8 cellular contexts compared by ENCODE assay signal in genomic region chr17:48907713-48908046, GRCh38. TPM values are rescaled to one million over a fixed set of nuclear protein-coding genes. Genes with fewer than 3 reads are reported as not detected.
DNase-seq lines count a peak whose midpoint lies in the region; ATAC-seq and TF ChIP-seq lines count a peak whose summit lies in the region.

No MANE protein-coding gene starts in this region.

- H3K27me3 ChIP-seq in Peyer's patch, result no peaks in the 10 kb centered on the region
- no peaks in the 10 kb centered on the region for H3K27me3 ChIP-seq in naive thymus-derived CD4-positive, alpha-beta T cell (ENCODE audit: control insufficient read depth in 2 of 2, insufficient read depth in 2 of 2, low read length in 2 of 2)

- peak overlapping the region; percentile 90 to 97 (median 94) for H3K27ac ChIP-seq in Peyer's patch
- H3K27ac ChIP-seq in naive thymus-derived CD4-positive, alpha-beta T cell (ENCODE audit: low read depth, low read length), result peak overlapping the region; percentile 93

- H3K9me3 ChIP-seq in Peyer's patch, result no peaks in the 10 kb centered on the region
- H3K9me3 ChIP-seq in naive thymus-derived CD4-positive, alpha-beta T cell (ENCODE audit: control insufficient read depth in 2 of 3, low read length in 3 of 3), result no peaks in the 10 kb centered on the region

- TF ChIP-seq POLR2A in Peyer's patch (IDR thresholded peaks at IDR 0.05), result no peak

- CTCF ChIA-PET in activated naive CD4-positive, alpha-beta T cell treated with anti-CD3 and anti-CD28 coated beads for 36 hours (lab: Charles Lee), result interaction anchor here (0.6 to 1.0 kb wide), 3 partner anchors 11 to 125 kb away, joined by 3 read pairs; partner anchors contain the start of gene ATP5MC1
- CTCF ChIA-PET in naive thymus-derived CD4-positive, alpha-beta T cell (lab: Charles Lee), result interaction anchor here (0.6 to 1.6 kb wide), 3 partner anchors 14 to 705 kb away, joined by 3 to 9 read pairs (median 3); partner anchors contain the start of gene ATP5MC1

- H3K4me1 ChIP-seq in Peyer's patch, result peaks cover 0 to 28% (median 11%) of the 10 kb centered on the region in 4 donors
- H3K4me1 ChIP-seq in naive thymus-derived CD4-positive, alpha-beta T cell (ENCODE audit: control insufficient read depth in 2 of 2, insufficient read depth in 2 of 2, low read length in 2 of 2), result peaks cover 22 to 33% of the 10 kb centered on the region in 2 donors

- POLR2A ChIA-PET in naive thymus-derived CD4-positive, alpha-beta T cell (lab: Charles Lee), result interaction anchor here (0.8 to 4.6 kb wide), 6 partner anchors 10 to 285 kb away, joined by 3 to 62 read pairs (median 3); partner anchors contain the start of genes ATP5MC1 and SNF8

- DNase-seq in activated naive CD4-positive, alpha-beta T cell treated with anti-CD3 and anti-CD28 coated beads for 36 hours, result no peak
- no peak for DNase-seq in activated naive CD4-positive, alpha-beta T cell (lab: John Stamatoyannopoulos, UW)
- DNase-seq in Peyer's patch (no peak), amniotic stem cell (lab: John Stamatoyannopoulos, UW) (no peak)
- DNase-seq in effector memory CD8-positive, alpha-beta T cell, result no peak
- peak in 3 of 9 donors; percentile 35 to 51 (median 37) for DNase-seq in naive thymus-derived CD4-positive, alpha-beta T cell

- H3K36me3 Mint-ChIP-seq in activated naive CD4-positive, alpha-beta T cell treated with anti-CD3 and anti-CD28 coated beads for 36 hours (ENCODE audit: low read depth), result peaks cover 20% of the 10 kb centered on the region
- H3K36me3 Mint-ChIP-seq in effector memory CD8-positive, alpha-beta T cell (ENCODE audit: insufficient read depth), result peaks cover 37% of the 10 kb centered on the region
- H3K36me3 Mint-ChIP-seq in naive thymus-derived CD4-positive, alpha-beta T cell, result peaks cover 0 to 17% (median 0%) of the 10 kb centered on the region in 5 donors

- peak overlapping the region; percentile 96 for H3K27ac Mint-ChIP-seq in activated naive CD4-positive, alpha-beta T cell treated with anti-CD3 and anti-CD28 coated beads for 36 hours
- H3K27ac Mint-ChIP-seq in effector memory CD8-positive, alpha-beta T cell, result peak overlapping the region; percentile 94 to 96
- H3K27ac Mint-ChIP-seq in naive thymus-derived CD4-positive, alpha-beta T cell, result peak overlapping the region; percentile 95 to 99 (median 98)

- peak overlapping the region; percentile 90 to 100 (median 96) for H3K4me3 ChIP-seq in Peyer's patch
- peak overlapping the region; percentile 62 for H3K4me3 ChIP-seq in naive thymus-derived CD4-positive, alpha-beta T cell (ENCODE audit: low read length)

- peak; percentile 7 for ATAC-seq in effector memory CD8-positive, alpha-beta T cell (replicated peaks)
- peak; percentile 14 for ATAC-seq in naive thymus-derived CD4-positive, alpha-beta T cell
- ATAC-seq in HG03565 (IDR thresholded peaks at IDR 0.05; ENCODE audit: unreplicated experiment), result no peak
- ATAC-seq in GM18907 (IDR thresholded peaks at IDR 0.05; ENCODE audit: unreplicated experiment), result no peak

- no peak for TF ChIP-seq CTCF in Peyer's patch (IDR thresholded peaks at IDR 0.05)

- peaks cover 38% of the 10 kb centered on the region for H3K4me1 Mint-ChIP-seq in activated naive CD4-positive, alpha-beta T cell treated with anti-CD3 and anti-CD28 coated beads for 36 hours (ENCODE audit: low read depth)
- H3K4me1 Mint-ChIP-seq in effector memory CD8-positive, alpha-beta T cell (ENCODE audit: low read depth in 2 of 2), result peaks cover 35 to 45% of the 10 kb centered on the region in 2 donors
- H3K4me1 Mint-ChIP-seq in naive thymus-derived CD4-positive, alpha-beta T cell, result peaks cover 32 to 47% (median 45%) of the 10 kb centered on the region in 7 donors

- H3K9me3 Mint-ChIP-seq in activated naive CD4-positive, alpha-beta T cell treated with anti-CD3 and anti-CD28 coated beads for 36 hours, result no peaks in the 10 kb centered on the region
- H3K9me3 Mint-ChIP-seq in effector memory CD8-positive, alpha-beta T cell, result no peaks in the 10 kb centered on the region
- H3K9me3 Mint-ChIP-seq in naive thymus-derived CD4-positive, alpha-beta T cell, result peaks cover 0 to 1% (median 0%) of the 10 kb centered on the region in 11 donors

- peak overlapping the region; percentile 88 for H3K4me3 Mint-ChIP-seq in activated naive CD4-positive, alpha-beta T cell treated with anti-CD3 and anti-CD28 coated beads for 36 hours
- H3K4me3 Mint-ChIP-seq in effector memory CD8-positive, alpha-beta T cell, result peak overlapping the region; percentile 86 to 87
- peak overlapping the region; percentile 90 to 100 (median 95) for H3K4me3 Mint-ChIP-seq in naive thymus-derived CD4-positive, alpha-beta T cell

- intact Hi-C loops in activated naive CD4-positive, alpha-beta T cell treated with anti-CD3 and anti-CD28 coated beads for 36 hours (cut with micrococcal nuclease), result loop anchor here (1.0 to 2.0 kb wide), 3 partner anchors 9 to 77 kb away; partner anchors contain the start of genes ATP5MC1 and CALCOCO2
- intact Hi-C loops in naive thymus-derived CD4-positive, alpha-beta T cell (cut with micrococcal nuclease), result loop anchor here (1.0 to 5.0 kb wide), 7 partner anchors 15 to 1012 kb away; partner anchors contain the start of genes ATP5MC1 (in 2 of the 2), CALCOCO2 (in 1 of the 2), NFE2L1 (in 1 of the 2) and SNF8 (in 1 of the 2)

- H3K36me3 ChIP-seq in Peyer's patch, result peaks cover 0 to 17% (median 0%) of the 10 kb centered on the region in 3 donors
- H3K36me3 ChIP-seq in naive thymus-derived CD4-positive, alpha-beta T cell (ENCODE audit: control insufficient read depth in 2 of 3, insufficient read depth in 3 of 3, low read length in 3 of 3), result peaks cover 6 to 19% (median 10%) of the 10 kb centered on the region in 3 experiments

- H3K27me3 Mint-ChIP-seq in activated naive CD4-positive, alpha-beta T cell treated with anti-CD3 and anti-CD28 coated beads for 36 hours (ENCODE audit: low read depth), result no peaks in the 10 kb centered on the region
- H3K27me3 Mint-ChIP-seq in effector memory CD8-positive, alpha-beta T cell, result no peaks in the 10 kb centered on the region
- H3K27me3 Mint-ChIP-seq in naive thymus-derived CD4-positive, alpha-beta T cell, result no peaks in the 10 kb centered on the region

RNA-seq across cellular contexts. Expression of gene UBE2Z, which starts 0.5 kb away (rescaled TPM):
- 10 to 100 TPM; 76.1 to 76.9 TPM for total RNA-seq in activated naive CD4-positive, alpha-beta T cell treated with anti-CD3 and anti-CD28 coated beads for 36 hours
- 10 to 100 TPM; 42.9 to 58.0 (median 49.8) TPM for total RNA-seq in Peyer's patch
- 10 to 100 TPM; 71.6 to 96.6 (median 91.8) TPM for total RNA-seq in naive thymus-derived CD4-positive, alpha-beta T cell
- polyA plus RNA-seq in naive thymus-derived CD4-positive, alpha-beta T cell, result 10 to 100 TPM; 52.1 to 55.6 TPM

RNA-seq across cellular contexts. Expression of gene ATP5MC1, which starts 15.1 kb away (rescaled TPM):
- 100 to 1,000 TPM; 144 to 149 TPM for total RNA-seq in activated naive CD4-positive, alpha-beta T cell treated with anti-CD3 and anti-CD28 coated beads for 36 hours
- total RNA-seq in Peyer's patch, result 100 to 1,000 TPM in 3 of 4 donors, 10 to 100 TPM in 1; 56.1 to 126 (median 109) TPM
- total RNA-seq in naive thymus-derived CD4-positive, alpha-beta T cell, result 100 to 1,000 TPM in 1 of 5 experiments, 10 to 100 TPM in 4; 28.0 to 102 (median 37.0) TPM
- 100 to 1,000 TPM; 155 to 179 TPM for polyA plus RNA-seq in naive thymus-derived CD4-positive, alpha-beta T cell

RNA-seq across cellular contexts. Expression of gene SNF8, which starts 37.0 kb away (rescaled TPM):
- 10 to 100 TPM; 90.3 to 96.3 TPM for total RNA-seq in activated naive CD4-positive, alpha-beta T cell treated with anti-CD3 and anti-CD28 coated beads for 36 hours
- 10 to 100 TPM; 60.2 to 80.9 (median 66.4) TPM for total RNA-seq in Peyer's patch
- total RNA-seq in naive thymus-derived CD4-positive, alpha-beta T cell, result 100 to 1,000 TPM in 1 of 5 experiments, 10 to 100 TPM in 4; 54.8 to 122 (median 60.3) TPM
- polyA plus RNA-seq in naive thymus-derived CD4-positive, alpha-beta T cell, result 10 to 100 TPM; 94.2 to 98.5 TPM

Comparison
In these comparisons a context has a peak if more than half of its experiments do, and no peak if none do; other contexts are left out.
1. ATAC-seq: peak in effector memory CD8-positive, alpha-beta T cell (single experiment) and naive thymus-derived CD4-positive, alpha-beta T cell (single experiment); none in HG03565 (single experiment) and GM18907 (single experiment).
2. Peak in every context shown above with its lines, with median percentiles within 50 percentile points of each other: H3K27ac Mint-ChIP-seq and H3K4me3 Mint-ChIP-seq.